In the genomic region with DNA sequence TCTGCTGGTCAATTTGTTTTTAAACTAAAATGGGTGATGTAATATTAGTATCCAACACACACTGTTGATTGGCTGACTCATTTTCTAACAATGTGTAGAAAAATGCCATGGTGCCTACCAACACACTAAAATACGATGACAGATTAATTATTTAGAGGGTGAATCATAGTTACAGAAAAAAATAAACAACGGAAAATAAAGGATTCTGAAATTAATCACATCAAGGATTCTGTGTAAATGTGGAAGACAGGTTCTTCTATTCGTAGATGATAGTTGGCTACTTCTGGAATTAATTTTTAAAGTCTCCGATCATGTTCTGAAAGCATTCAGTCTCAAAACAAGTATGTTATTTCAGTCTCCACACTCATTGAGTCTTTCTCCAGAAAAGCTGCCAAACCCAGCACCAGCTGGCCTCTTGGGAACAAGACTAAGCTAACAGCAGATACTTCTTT, we compare ENCODE assay signal across 12 cellular contexts. TPM values are rescaled to one million over a fixed set of nuclear protein-coding genes. Genes with fewer than 3 reads are reported as not detected.
DNase-seq lines count a peak whose midpoint lies in the region; ATAC-seq, FAIRE-seq and TF ChIP-seq lines count a peak whose summit lies in the region.
"Had no signal": no experiment of that assay in that cellular context is flagged by ENCODE, and none has a peak within 500 bp of the region (broad histone marks: within the 10 kb centered on the region; RNA-seq: fewer than 3 reads in every experiment).

No MANE protein-coding gene starts in this region.

- no peak overlapping the region for H2BK15ac ChIP-seq in mesenchymal stem cell (ENCODE audit: low read depth, poor library complexity, severe bottlenecking)

- no peak overlapping the region for H2AFZ ChIP-seq in mesenchymal stem cell (ENCODE audit: low read depth, low read length)

- H3K9ac ChIP-seq in mesenchymal stem cell (ENCODE audit: low read length): peak overlapping the region; percentile 65

- no peak overlapping the region for H3K18ac ChIP-seq in mesenchymal stem cell (ENCODE audit: low read depth in 1 of 2, low read length in 2 of 2)

- peak; percentile 94 for DNase-seq in AG10803 (ENCODE audit: low read depth)
- peak; percentile 88 for DNase-seq in LHCN-M2 (ENCODE audit: low read depth)
- DNase-seq in bronchial epithelial cell (ENCODE audit: low read depth): peak; percentile 94
- peak; percentile 67 for DNase-seq in mesenchymal stem cell
- no peak for DNase-seq in COR-L47 (lab: John Stamatoyannopoulos, UW)
- no peak for DNase-seq in NCI-H69 (lab: John Stamatoyannopoulos, UW)
- DNase-seq: colonic mucosa, DMS153, NCI-H2227 treated with DMSO at 0.1 percent for 48 hours, pancreas had no signal

- H3K27ac ChIP-seq in mesenchymal stem cell (ENCODE audit: low read length, poor library complexity, severe bottlenecking): peak overlapping the region; percentile 89
- H3K27ac ChIP-seq: colonic mucosa, pancreas had no signal

- no peak for FAIRE-seq in bronchial epithelial cell (lab: Jason Lieb, UNC)

- no peak overlapping the region for H3K4ac ChIP-seq in mesenchymal stem cell (ENCODE audit: low read depth in 1 of 2, low read length in 2 of 2)

- no peak overlapping the region for H2BK12ac ChIP-seq in mesenchymal stem cell (ENCODE audit: low read length in 2 of 2)

- no peaks in the 10 kb centered on the region for H3K9me3 ChIP-seq in mesenchymal stem cell (ENCODE audit: control insufficient read depth, low read length)
- H3K9me3 ChIP-seq: colonic mucosa, pancreas had no signal

- peaks cover 3% of the 10 kb centered on the region for H3K4me1 ChIP-seq in mesenchymal stem cell (ENCODE audit: control insufficient read depth, insufficient read depth, low read depth, low read length)
- H3K4me1 ChIP-seq: colonic mucosa, pancreas had no signal

- no peak overlapping the region for H3K14ac ChIP-seq in mesenchymal stem cell (ENCODE audit: low read length in 2 of 2)

- H3K27me3 ChIP-seq in bronchial epithelial cell (ENCODE audit: control insufficient read depth, insufficient read depth, low read length) (no peaks in the 10 kb centered on the region), mesenchymal stem cell (ENCODE audit: control insufficient read depth in 1 of 2, insufficient read depth in 1 of 2, low read length in 2 of 2) (no peaks in the 10 kb centered on the region)
- H3K27me3 ChIP-seq: colonic mucosa, pancreas had no signal

- no peaks in the 10 kb centered on the region for H3K79me1 ChIP-seq in mesenchymal stem cell (replicated peaks; ENCODE audit: low read length, poor library complexity, severe bottlenecking)

- H3K4me2 ChIP-seq in mesenchymal stem cell (ENCODE audit: low read length, poor library complexity, severe bottlenecking): peak overlapping the region; percentile 29

- ATAC-seq in HG02870 (IDR thresholded peaks at IDR 0.05; ENCODE audit: unreplicated experiment) (no peak), GM18519 (IDR thresholded peaks at IDR 0.05; ENCODE audit: low FRiP score, unreplicated experiment) (no peak)
- ATAC-seq: pancreas had no signal

- WGBS in mesenchymal stem cell: 8% methylated on average over 2 of the region's 4 CpGs

- H3K4me3 ChIP-seq in AG10803 (ENCODE audit: low read length): no peak overlapping the region
- H3K4me3 ChIP-seq in bronchial epithelial cell (ENCODE audit: low read depth, low read length): no peak overlapping the region
- H3K4me3 ChIP-seq in mesenchymal stem cell (ENCODE audit: insufficient read depth in 1 of 2, low read depth in 1 of 2, low read length in 2 of 2): peak overlapping the region in 1 of 2 experiments; percentile 48
- H3K4me3 ChIP-seq: colonic mucosa, pancreas had no signal

- H2BK5ac ChIP-seq in mesenchymal stem cell (ENCODE audit: low read depth, low read length, poor library complexity, severe bottlenecking): no peak overlapping the region

- H4K8ac ChIP-seq in mesenchymal stem cell (ENCODE audit: low read length): no peak overlapping the region

- no peak for TF ChIP-seq CTCF in AG10803 (conservative IDR thresholded peaks at IDR 0.05; ENCODE audit: low read length)
- TF ChIP-seq CTCF in bronchial epithelial cell (IDR thresholded peaks at IDR 0.05; ENCODE audit: insufficient read depth, low read length, severe bottlenecking): no peak

- no peaks in the 10 kb centered on the region for H3K36me3 ChIP-seq in bronchial epithelial cell (ENCODE audit: control insufficient read depth, insufficient read depth, low read length)
- no peaks in the 10 kb centered on the region for H3K36me3 ChIP-seq in mesenchymal stem cell (ENCODE audit: control insufficient read depth in 1 of 2, insufficient read depth in 2 of 2, low read depth in 1 of 2, low read length in 2 of 2)
- H3K36me3 ChIP-seq: colonic mucosa, pancreas had no signal

- no peak overlapping the region for H2AK5ac ChIP-seq in mesenchymal stem cell (ENCODE audit: low read length, severe bottlenecking)

- no peak overlapping the region for H2BK120ac ChIP-seq in mesenchymal stem cell (ENCODE audit: low read depth, low read length)

- no peak overlapping the region for H4K91ac ChIP-seq in mesenchymal stem cell (ENCODE audit: low read length)

- no peak overlapping the region for H3K23ac ChIP-seq in mesenchymal stem cell (ENCODE audit: low read length in 2 of 2)

RNA-seq across cellular contexts. Expression of a gene that starts 8.2 kb away (rescaled TPM):
- total RNA-seq in LHCN-M2 (2014; rRNA removed) (0.17 TPM in 1 of 2 replicates, not detected in the other), bronchial epithelial cell (not detected in 2 replicates)
- polyA plus RNA-seq in LHCN-M2 (2012): not detected
- not detected for polyA plus RNA-seq in mesenchymal stem cell (2013, experiment 1 of 2)
- polyA plus RNA-seq in mesenchymal stem cell (2013, experiment 2 of 2): not detected
- total RNA-seq: pancreas had no signal
- polyA plus RNA-seq: pancreas had no signal

Comparison
In these comparisons a context has a peak if more than half of its experiments do, and no peak if none do; other contexts are left out.
1. DNase-seq: peak in AG10803 (single experiment), LHCN-M2 (single experiment), bronchial epithelial cell (single experiment) and mesenchymal stem cell (single experiment); none in COR-L47 (single experiment) and NCI-H69 (single experiment).